ENCODE assay signal across 15 cellular contexts in genomic region chr3:149390772-149391212, GRCh38. TPM values are rescaled to one million over a fixed set of nuclear protein-coding genes. Genes with fewer than 3 reads are reported as not detected.
A peak's percentile ranks its signal among the peaks of the same experiment; 100 is the strongest.
DNase-seq lines count a peak whose midpoint lies in the region; ATAC-seq and TF ChIP-seq lines count a peak whose summit lies in the region.
"Had no signal": no experiment of that assay in that cellular context is flagged by ENCODE, and none has a peak within 500 bp of the region (broad histone marks: within the 10 kb centered on the region; RNA-seq: fewer than 3 reads in every experiment).

No MANE protein-coding gene starts in this region.

- no peak overlapping the region for H3K18ac ChIP-seq in mesendoderm (ENCODE audit: low read length)

- H4K5ac ChIP-seq in mesendoderm (ENCODE audit: low read length), result no peak overlapping the region

- H3K23ac ChIP-seq in mesendoderm (ENCODE audit: low read length), result no peak overlapping the region

- H2BK5ac ChIP-seq in mesendoderm (ENCODE audit: low read length), result no peak overlapping the region

- TF ChIP-seq CTCF in osteocyte (IDR thresholded peaks at IDR 0.05) (no peak), WERI-Rb-1 (IDR thresholded peaks at IDR 0.05; ENCODE audit: low read depth, low read length) (no peak)

- H3K27ac Mint-ChIP-seq in osteocyte (ENCODE audit: unreplicated experiment), result peak overlapping the region; percentile 50
- no peak overlapping the region for H3K27ac Mint-ChIP-seq in activated T-cell treated with anti-CD3 and anti-CD28 coated beads, Interleukin-2, amount 50 U/mL, for 72 hours

- no peaks in the 10 kb centered on the region for H3K27me3 Mint-ChIP-seq in osteocyte (ENCODE audit: unreplicated experiment)
- H3K27me3 Mint-ChIP-seq in activated T-cell treated with anti-CD3 and anti-CD28 coated beads, Interleukin-2, amount 50 U/mL, for 72 hours (ENCODE audit: low read depth), result peaks cover 7% of the 10 kb centered on the region

- WGBS in mesendoderm (ENCODE audit: extremely low coverage, insufficient coverage, low lambda C conversion rate), result no CpG with 5 or more reads among the region's 6 CpGs

- H3K4me1 ChIP-seq in mesendoderm (ENCODE audit: control insufficient read depth, low read depth, low read length), result peaks cover 6% of the 10 kb centered on the region

- no peak overlapping the region for H3K4ac ChIP-seq in mesendoderm (ENCODE audit: low read depth, low read length)

- H3K56ac ChIP-seq in mesendoderm (ENCODE audit: low read length), result no peak overlapping the region

- H3K9me3 Mint-ChIP-seq in osteocyte (ENCODE audit: unreplicated experiment), result peaks cover 5% of the 10 kb centered on the region
- no peaks in the 10 kb centered on the region for H3K9me3 Mint-ChIP-seq in activated T-cell treated with anti-CD3 and anti-CD28 coated beads, Interleukin-2, amount 50 U/mL, for 72 hours

- peak overlapping the region; percentile 96 for H3K27ac ChIP-seq in epithelial cell of prostate
- H3K27ac ChIP-seq in mesendoderm (ENCODE audit: low read depth, low read length), result no peak overlapping the region
- no peak overlapping the region for H3K27ac ChIP-seq in WERI-Rb-1
- H3K27ac ChIP-seq: prostate gland, testis had no signal

- H3K36me3 ChIP-seq in mesendoderm (ENCODE audit: control insufficient read depth, insufficient read depth, low read length) (no peaks in the 10 kb centered on the region), WERI-Rb-1 (no peaks in the 10 kb centered on the region)
- H3K36me3 ChIP-seq: prostate gland had no signal

- H3K9ac ChIP-seq in mesendoderm (ENCODE audit: low read length), result no peak overlapping the region

- ATAC-seq in activated T-cell treated with anti-CD3 and anti-CD28 coated beads, Interleukin-2, amount 50 U/mL, for 72 hours (replicated peaks in 1 of 2), result no peak
- ATAC-seq: body of pancreas, GM12878 had no signal

- H3K36me3 Mint-ChIP-seq in osteocyte (ENCODE audit: unreplicated experiment), result no peaks in the 10 kb centered on the region
- no peaks in the 10 kb centered on the region for H3K36me3 Mint-ChIP-seq in activated T-cell treated with anti-CD3 and anti-CD28 coated beads, Interleukin-2, amount 50 U/mL, for 72 hours (ENCODE audit: insufficient read depth in 2 of 2)

- no peak overlapping the region for H3K4me2 ChIP-seq in mesendoderm (ENCODE audit: low read length)

- no peak overlapping the region for H2AK5ac ChIP-seq in mesendoderm (ENCODE audit: low read length)

- H2BK120ac ChIP-seq in mesendoderm (ENCODE audit: low read depth, low read length), result no peak overlapping the region

- H3K4me3 ChIP-seq in mesendoderm (ENCODE audit: low read length) (no peak overlapping the region), WERI-Rb-1 (ENCODE audit: low read depth, low read length) (no peak overlapping the region)
- H3K4me3 ChIP-seq: body of pancreas, GM12878, prostate gland, testis had no signal

- H3K79me1 ChIP-seq in mesendoderm (ENCODE audit: low read length), result no peaks in the 10 kb centered on the region

- H3K9me3 ChIP-seq in WERI-Rb-1 (ENCODE audit: severe bottlenecking), result no peaks in the 10 kb centered on the region
- H3K9me3 ChIP-seq: body of pancreas, prostate gland, testis had no signal

- H3K27me3 ChIP-seq in mesendoderm (ENCODE audit: insufficient read depth, low read length, poor library complexity), result no peaks in the 10 kb centered on the region
- no peaks in the 10 kb centered on the region for H3K27me3 ChIP-seq in WERI-Rb-1 (ENCODE audit: insufficient read depth, low read depth, severe bottlenecking)
- H3K27me3 ChIP-seq: body of pancreas, testis had no signal

- H3K4me1 Mint-ChIP-seq in osteocyte (ENCODE audit: unreplicated experiment), result peaks cover 49% of the 10 kb centered on the region
- no peaks in the 10 kb centered on the region for H3K4me1 Mint-ChIP-seq in activated T-cell treated with anti-CD3 and anti-CD28 coated beads, Interleukin-2, amount 50 U/mL, for 72 hours (ENCODE audit: low read depth)

- H3K4me3 Mint-ChIP-seq in osteocyte (ENCODE audit: unreplicated experiment), result no peak overlapping the region
- H3K4me3 Mint-ChIP-seq in activated T-cell treated with anti-CD3 and anti-CD28 coated beads, Interleukin-2, amount 50 U/mL, for 72 hours, result no peak overlapping the region

- no peak overlapping the region for H4K8ac ChIP-seq in mesendoderm (ENCODE audit: low read depth, low read length)

- peak; percentile 95 for DNase-seq in ELR (ENCODE audit: low read depth)
- DNase-seq in RKO (ENCODE audit: low spot score), result peak; percentile 81
- peak; percentile 90 for DNase-seq in epithelial cell of prostate (ENCODE audit: low read depth, low spot score)
- no peak for DNase-seq in osteocyte (ENCODE audit: extremely low spot score, unreplicated experiment)
- no peak for DNase-seq in mesendoderm
- DNase-seq in SKM-1 treated with dmso at 0.1 percent for 144 hours (lab: John Stamatoyannopoulos, UW; ENCODE audit: unreplicated experiment), result no peak
- DNase-seq in activated T-cell treated with anti-CD3 and anti-CD28 coated beads, Interleukin-2, amount 50 U/mL, for 72 hours, result no peak
- no peak for DNase-seq in WERI-Rb-1
- DNase-seq: activated naive CD4-positive, alpha-beta T cell; body of pancreas; DMS79 treated with DMSO at 0.1 percent for 48 hours; testis had no signal

- no peaks in the 10 kb centered on the region for H3K79me2 ChIP-seq in mesendoderm (ENCODE audit: control insufficient read depth, insufficient read depth, low read length)

- H2BK15ac ChIP-seq in mesendoderm (replicated peaks; ENCODE audit: low read depth), result no peak overlapping the region

RNA-seq across cellular contexts. Expression of gene TM4SF1, which starts 13.3 kb away (rescaled TPM):
- total RNA-seq in osteocyte, result 120 and 122 TPM in 2 replicates
- 0.22 TPM for polyA plus RNA-seq in mesendoderm (2013, experiment 1 of 2)
- polyA plus RNA-seq in mesendoderm (2013, experiment 2 of 2), result 0.25 TPM
- under 1 TPM in 1 of 2 donors, not detected in 1; 0.23 TPM for total RNA-seq in activated T-cell treated with anti-CD3 and anti-CD28 coated beads, Interleukin-2, amount 50 U/mL, for 72 hours
- total RNA-seq: activated CD8-positive, alpha-beta memory T cell treated with anti-CD3 and anti-CD28 coated beads for 36 hours had no signal

RNA-seq across cellular contexts. Expression of gene TM4SF18, which starts 57.4 kb away (rescaled TPM):
- total RNA-seq in osteocyte, result 2.2 and 3.7 TPM in 2 replicates
- polyA plus RNA-seq in mesendoderm (2013, experiment 1 of 2), result 1.3 TPM
- polyA plus RNA-seq in mesendoderm (2013, experiment 2 of 2), result 1.3 TPM
- not detected for total RNA-seq in activated T-cell treated with anti-CD3 and anti-CD28 coated beads, Interleukin-2, amount 50 U/mL, for 72 hours
- total RNA-seq: activated CD8-positive, alpha-beta memory T cell treated with anti-CD3 and anti-CD28 coated beads for 36 hours; GM12878 had no signal

Comparison
In these comparisons a context has a peak if more than half of its experiments do, and no peak if none do; other contexts are left out.
1. DNase-seq: peak in ELR (single experiment), RKO (single experiment) and epithelial cell of prostate (single experiment); none in osteocyte (single experiment), mesendoderm (single experiment), SKM-1 treated with dmso at 0.1 percent for 144 hours (single experiment), activated T-cell treated with anti-CD3 and anti-CD28 coated beads, Interleukin-2, amount 50 U/mL, for 72 hours (0 of 2) and WERI-Rb-1 (single experiment).
2. RNA of gene TM4SF1, which starts 13.3 kb away (total RNA-seq): 120 to 122 TPM in osteocyte; 0.23 TPM in activated T-cell treated with anti-CD3 and anti-CD28 coated beads, Interleukin-2, amount 50 U/mL, for 72 hours; every median in the first group is over 10 times any median in the second.